8 cellular contexts compared by ENCODE assay signal in the genomic region with DNA sequence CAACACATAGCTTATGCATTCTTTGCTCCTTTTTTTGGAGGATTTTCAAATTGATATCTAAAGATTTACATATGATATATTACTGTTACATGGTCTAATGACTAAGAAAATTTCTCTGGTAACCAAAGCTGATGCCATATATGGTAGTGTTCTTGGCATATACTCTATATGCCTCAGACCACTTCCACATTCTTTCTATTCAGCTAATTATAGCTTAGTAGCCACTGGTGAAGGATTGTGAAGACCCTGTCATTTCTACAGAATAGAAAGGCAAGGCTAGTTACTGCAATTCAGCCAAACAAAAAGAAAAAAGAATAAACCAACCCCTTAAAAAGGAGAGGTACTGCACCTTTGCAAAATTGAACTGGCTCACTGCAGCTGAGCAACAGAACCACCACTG. TPM values are rescaled to one million over a fixed set of nuclear protein-coding genes. Genes with fewer than 3 reads are reported as not detected.
DNase-seq lines count a peak whose midpoint lies in the region; ATAC-seq and TF ChIP-seq lines count a peak whose summit lies in the region.

No MANE protein-coding gene starts in this region.

- H3K4me3 ChIP-seq in ACC112 (ENCODE audit: low read depth, low read length) (peak overlapping the region; percentile 93), WI38 (ENCODE audit: low read depth, low read length) (peak overlapping the region; percentile 79), H7 (ENCODE audit: insufficient read depth, low read depth, low read length) (no peak overlapping the region)

- peaks cover 62% of the 10 kb centered on the region for H3K79me2 ChIP-seq in ACC112 (ENCODE audit: control insufficient read depth, insufficient read depth, low read length, unreplicated experiment)

- DNase-seq in H4 (ENCODE audit: low spot score) = peak; percentile 84
- DNase-seq in immature natural killer cell = no peak
- no peak for DNase-seq in stimulated activated CD4-positive, alpha-beta T cell treated with anti-CD3 and anti-CD28 coated beads, Interleukin-4, amount 100 ng/mL, for 4 hours
- no peak for DNase-seq in H7

- no peak overlapping the region for H2AFZ ChIP-seq in ACC112 (ENCODE audit: low read length, unreplicated experiment)

- H3K4me1 ChIP-seq in ACC112 (ENCODE audit: control insufficient read depth, insufficient read depth, low read length, unreplicated experiment) = peaks cover 45% of the 10 kb centered on the region

- peak overlapping the region; percentile 74 for H3K27ac ChIP-seq in ACC112 (ENCODE audit: low read depth, low read length)

- peak overlapping the region; percentile 24 to 99 (median 88) for H3K27ac Mint-ChIP-seq in immature natural killer cell

- H3K36me3 ChIP-seq in ACC112 (ENCODE audit: insufficient read depth, low read length) (peaks cover 14% of the 10 kb centered on the region; the same call in 1 of the 2 replicates), H7 (replicated peaks; ENCODE audit: control insufficient read depth, insufficient read depth, low read length) (no peaks in the 10 kb centered on the region; the same call in none of the 2 replicates)

- H3K27me3 Mint-ChIP-seq in immature natural killer cell (ENCODE audit: low read depth in 3 of 3) = peaks cover 12 to 16% (median 13%) of the 10 kb centered on the region in 3 donors

- H3K36me3 Mint-ChIP-seq in immature natural killer cell = peaks cover 4 to 9% (median 7%) of the 10 kb centered on the region in 3 donors

- H3K27me3 ChIP-seq in ACC112 (ENCODE audit: insufficient read depth, low read length) = no peaks in the 10 kb centered on the region
- no peaks in the 10 kb centered on the region for H3K27me3 ChIP-seq in H7 (ENCODE audit: control insufficient read depth, insufficient read depth, low read length)

- ATAC-seq in HG02798 (IDR thresholded peaks at IDR 0.05; ENCODE audit: poor library complexity, unreplicated experiment) (no peak), HG03039 (IDR thresholded peaks at IDR 0.05; ENCODE audit: unreplicated experiment) (no peak)

- peak overlapping the region; percentile 44 to 88 (median 70) for H3K4me3 Mint-ChIP-seq in immature natural killer cell

- TF ChIP-seq CTCF in WI38 (IDR thresholded peaks at IDR 0.05; ENCODE audit: low read depth, low read length) = no peak

- H3K9me3 Mint-ChIP-seq in immature natural killer cell = peaks cover 0 to 5% (median 0%) of the 10 kb centered on the region in 6 donors

- peaks cover 63 to 83% of the 10 kb centered on the region in 2 donors for H3K4me1 Mint-ChIP-seq in immature natural killer cell

RNA-seq across cellular contexts. Expression of gene PURB, which starts 3.7 kb away (rescaled TPM):
- total RNA-seq in H4 (2014; rRNA removed; shearing (Covaris generic)) = 19.8 and 21.1 TPM in 2 replicates
- polyA plus RNA-seq in immature natural killer cell = 1 to 10 TPM; 2.4 to 3.2 (median 3.2) TPM
- total RNA-seq in H7 (2014; rRNA removed; shearing (Covaris generic)) = 7.7 and 9.3 TPM in 2 replicates

RNA-seq across cellular contexts. Expression of gene H2AZ2, which starts 33.7 kb away (rescaled TPM):
- 875 and 937 TPM in 2 replicates for total RNA-seq in H4 (2014; rRNA removed; shearing (Covaris generic))
- polyA plus RNA-seq in immature natural killer cell = 100 to 1,000 TPM; 237 to 262 (median 254) TPM
- total RNA-seq in H7 (2014; rRNA removed; shearing (Covaris generic)) = 179 and 184 TPM in 2 replicates
